ENCODE assay signal across 1 cellular context in genomic region chr9:2570615-2571479, GRCh38.
TF ChIP-seq lines count a peak whose summit lies in the region.

No MANE protein-coding gene starts in this region.

TF ChIP-seq in IMR-90, 13 proteins besides CTCF, POLR2A, EP300 and RAD21:
- TF ChIP-seq NFE2L2 (IDR thresholded peaks at IDR 0.05; ENCODE audit: low read depth, low read length): no peak
- TF ChIP-seq CHD1 (IDR thresholded peaks at IDR 0.05; ENCODE audit: low read depth, low read length): no peak
- no peak for TF ChIP-seq RFX5 (IDR thresholded peaks at IDR 0.05; ENCODE audit: low read depth, low read length)
- no peak for TF ChIP-seq RCOR1 (IDR thresholded peaks at IDR 0.05; ENCODE audit: insufficient replicate concordance, low read length)
- TF ChIP-seq ELK1 (IDR thresholded peaks at IDR 0.05; ENCODE audit: borderline replicate concordance, low read depth, low read length): no peak
- no peak for TF ChIP-seq CEBPB (IDR thresholded peaks at IDR 0.05; ENCODE audit: low read depth, low read length)
- no peak for TF ChIP-seq MXI1 (IDR thresholded peaks at IDR 0.05; ENCODE audit: borderline replicate concordance, low read depth, low read length)
- TF ChIP-seq BHLHE40 (IDR thresholded peaks at IDR 0.05; ENCODE audit: low read depth, low read length): no peak
- no peak for TF ChIP-seq SMC3 (IDR thresholded peaks at IDR 0.05; ENCODE audit: low read depth, low read length)
